Comparison of ENCODE assay signal across 8 cellular contexts in the genomic region with DNA sequence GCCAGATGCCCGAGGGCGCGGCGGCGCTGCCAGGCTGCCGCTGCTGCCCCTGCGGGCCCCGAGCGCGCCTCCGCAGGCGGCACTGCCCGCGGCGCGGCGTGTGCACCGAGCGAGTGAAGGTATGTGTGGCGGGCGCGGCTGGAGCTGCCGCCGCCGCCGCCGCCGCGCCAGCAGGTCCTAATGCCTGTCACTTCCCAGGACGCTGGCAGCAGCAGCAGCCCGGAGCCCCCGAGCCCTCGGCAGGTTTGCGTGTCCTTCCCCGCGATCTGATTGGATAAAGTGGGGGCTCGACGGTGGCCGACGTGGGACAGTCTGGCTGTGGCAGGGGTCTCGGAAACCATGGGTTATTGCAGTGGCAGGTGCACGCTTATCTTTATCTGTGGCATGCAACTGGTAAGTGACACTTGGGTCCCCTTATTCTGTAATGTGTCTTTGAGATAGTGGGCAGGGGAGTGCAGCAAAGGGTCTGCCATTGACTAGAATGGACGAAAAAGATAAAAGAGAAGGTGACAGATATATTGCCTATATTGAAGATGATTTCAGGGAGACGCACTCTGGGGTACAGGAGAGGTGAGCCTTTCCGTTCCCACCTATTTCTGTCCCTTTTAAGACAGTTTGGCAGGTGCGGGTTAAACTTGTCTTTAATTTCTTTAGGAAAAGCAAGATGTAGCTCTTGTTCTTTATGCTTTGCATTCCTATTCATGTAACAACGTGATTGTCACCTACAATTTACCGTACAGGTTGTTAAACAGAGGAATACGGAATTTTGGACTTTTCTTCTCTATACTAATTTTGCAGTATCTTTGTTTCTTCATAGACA. TPM values are rescaled to one million over a fixed set of nuclear protein-coding genes. Genes with fewer than 3 reads are reported as not detected.
A peak's percentile ranks its signal among the peaks of the same experiment; 100 is the strongest.
DNase-seq lines count a peak whose midpoint lies in the region; ATAC-seq and TF ChIP-seq lines count a peak whose summit lies in the region.

A gene (plus strand): TSS at position 4 of the 820 bp plus-strand sequence.

- no peak within 1 kb of the TSS for H3K27ac Mint-ChIP-seq in natural killer cell treated with Interleukin-12 subunit alpha and Interleukin-12 subunit beta and Interleukin-15 and Interleukin-18, amount 100 ng/mL, for 72 hours

- H4K8ac ChIP-seq in IMR-90 (ENCODE audit: low read depth in 2 of 2, low read length in 2 of 2): no peak within 1 kb of the TSS

- no peak within 1 kb of the TSS for H2AK5ac ChIP-seq in IMR-90 (ENCODE audit: low read depth, low read length)

- H3K9me1 ChIP-seq in IMR-90 (ENCODE audit: insufficient read depth, low read length): no peaks in the 10 kb centered on the region

- no peak within 1 kb of the TSS for H3K27ac ChIP-seq in IMR-90 (ENCODE audit: insufficient read depth, low read length)

- no peak within 1 kb of the TSS for H3K9ac ChIP-seq in IMR-90 (ENCODE audit: low read depth, low read length)

- BruUV-seq in IMR-90 (replicated peaks; lab: Mats Ljungman, UMichigan): no TSS peak

- H3K18ac ChIP-seq in IMR-90 (ENCODE audit: low read depth, low read length): no peak within 1 kb of the TSS

- TF ChIP-seq RAD21 in IMR-90 (IDR thresholded peaks at IDR 0.05; ENCODE audit: low read length): no peak

- no peaks in the 10 kb centered on the region for H3K79me1 ChIP-seq in IMR-90 (ENCODE audit: low read depth in 1 of 2, low read length in 2 of 2)

- H4K91ac ChIP-seq in IMR-90 (ENCODE audit: insufficient read depth, low read depth, low read length): no peak within 1 kb of the TSS

- no peak within 1 kb of the TSS for H2BK120ac ChIP-seq in IMR-90 (ENCODE audit: low read depth, low read length)

- peak; percentile 13 for ATAC-seq in IMR-90 (ENCODE audit: low read depth)
- peak; percentile 9 to 24 for ATAC-seq in natural killer cell treated with Interleukin-12 subunit alpha and Interleukin-12 subunit beta and Interleukin-15 and Interleukin-18, amount 100 ng/mL, for 72 hours

- H3K36me3 Mint-ChIP-seq in natural killer cell treated with Interleukin-12 subunit alpha and Interleukin-12 subunit beta and Interleukin-15 and Interleukin-18, amount 100 ng/mL, for 72 hours: peaks cover 10% of the 10 kb centered on the region

- H3K14ac ChIP-seq in IMR-90 (replicated peaks; ENCODE audit: low read depth, low read length): no peak within 1 kb of the TSS

- dilution Hi-C loops in IMR-90 (cut with HindIII; ENCODE audit: low sequenced_read_pairs, unreplicated experiment): no loop called here

- no peak within 1 kb of the TSS for H3K23ac ChIP-seq in IMR-90 (ENCODE audit: low read depth, low read length)

- no peak within 1 kb of the TSS for H2BK5ac ChIP-seq in IMR-90 (ENCODE audit: low read depth, low read length, poor library complexity, severe bottlenecking)

- no peak within 1 kb of the TSS for H3K4ac ChIP-seq in IMR-90 (ENCODE audit: low read depth, low read length)

- H3K4me2 ChIP-seq in IMR-90 (ENCODE audit: low read depth, low read length): peak within 1 kb of the TSS; percentile 62

- H2AFZ ChIP-seq in IMR-90 (replicated peaks; ENCODE audit: low read length, poor library complexity): peak within 1 kb of the TSS; percentile 71

- no peak within 1 kb of the TSS for H4K5ac ChIP-seq in IMR-90 (ENCODE audit: low read depth, low read length)

- H3K27me3 ChIP-seq in IMR-90 (ENCODE audit: control insufficient read depth, insufficient read depth, low read length): peaks cover 11% of the 10 kb centered on the region

- in situ Hi-C loops in IMR-90 (cut with MboI; ENCODE audit: low sequenced_read_pairs): loop anchor here (10.0 kb wide), 1 partner anchor 161 kb away; no protein-coding TSS in a partner anchor

- H3K9me3 ChIP-seq in IMR-90 (ENCODE audit: control insufficient read depth, insufficient read depth, low read length): no peaks in the 10 kb centered on the region

- H3K4me3 Mint-ChIP-seq in natural killer cell treated with Interleukin-12 subunit alpha and Interleukin-12 subunit beta and Interleukin-15 and Interleukin-18, amount 100 ng/mL, for 72 hours: peak within 1 kb of the TSS; percentile 68

- POLR2A ChIA-PET in IMR-90 (lab: Charles Lee; ENCODE audit: unreplicated experiment): no interaction called here

- TF ChIP-seq CTCF in GM20000 (IDR thresholded peaks at IDR 0.05; ENCODE audit: extremely low read depth, missing control alignments) (no peak), IMR-90 (conservative IDR thresholded peaks at IDR 0.05; ENCODE audit: low read depth, low read length) (no peak), fibroblast of pulmonary artery (IDR thresholded peaks at IDR 0.05; ENCODE audit: low read length, missing control alignments) (no peak)

- H3K56ac ChIP-seq in IMR-90 (ENCODE audit: extremely low read depth, insufficient read depth, low read length): no peak within 1 kb of the TSS

- no peaks in the 10 kb centered on the region for H3K9me3 Mint-ChIP-seq in natural killer cell treated with Interleukin-12 subunit alpha and Interleukin-12 subunit beta and Interleukin-15 and Interleukin-18, amount 100 ng/mL, for 72 hours

- H3K27me3 Mint-ChIP-seq in natural killer cell treated with Interleukin-12 subunit alpha and Interleukin-12 subunit beta and Interleukin-15 and Interleukin-18, amount 100 ng/mL, for 72 hours: peaks cover 19 to 31% of the 10 kb centered on the region in 2 donors

- H3K4me1 Mint-ChIP-seq in natural killer cell treated with Interleukin-12 subunit alpha and Interleukin-12 subunit beta and Interleukin-15 and Interleukin-18, amount 100 ng/mL, for 72 hours (ENCODE audit: low read depth in 2 of 2): peaks cover 0 to 10% of the 10 kb centered on the region in 2 donors

- peaks cover 2% of the 10 kb centered on the region; the same call in 1 of the 2 replicates for H3K4me1 ChIP-seq in IMR-90 (ENCODE audit: control insufficient read depth, insufficient read depth, low read length)

- H3K36me3 ChIP-seq in IMR-90 (ENCODE audit: control insufficient read depth, insufficient read depth, low read length): no peaks in the 10 kb centered on the region

- H3K4me3 ChIP-seq in IMR-90 (ENCODE audit: insufficient read depth, low read depth, low read length): peak within 1 kb of the TSS; percentile 37
- H3K4me3 ChIP-seq in fibroblast of pulmonary artery (replicated peaks; ENCODE audit: low read depth, low read length): peak within 1 kb of the TSS; percentile 46

- TF ChIP-seq POLR2A in IMR-90 (IDR thresholded peaks at IDR 0.05; ENCODE audit: low read depth, low read length): no peak

- H2BK20ac ChIP-seq in IMR-90 (ENCODE audit: low read depth, low read length): no peak within 1 kb of the TSS

- WGBS in IMR-90 (ENCODE audit: extremely low coverage in 2 of 2, insufficient read length in 1 of 2), 2 experiments: 1% methylated on average over 28 of the region's 49 CpGs; no CpG with 5 or more reads in 1 of the 2 experiments

- peak within 1 kb of the TSS; percentile 8 for H2AK9ac ChIP-seq in IMR-90 (replicated peaks; ENCODE audit: low read depth, low read length, poor library complexity)

- CTCF ChIA-PET in IMR-90 (lab: Yijun Ruan, JAX): no interaction called here

- DNase-seq in DMS 273 treated with DMSO at 0.1 percent for 48 hours (lab: John Stamatoyannopoulos, UW) (peak; percentile 8), GM20000 (ENCODE audit: low spot score) (peak; percentile 34), IMR-90 (no peak), UCSD-AML1 (lab: John Stamatoyannopoulos, UW; ENCODE audit: unreplicated experiment) (peak; percentile 9), fibroblast of pulmonary artery (ENCODE audit: low read depth) (no peak), LoVo (ENCODE audit: low spot score) (no peak), hepatic stellate cell (ENCODE audit: low spot score) (no peak)
- DNase-seq in natural killer cell treated with Interleukin-12 subunit alpha and Interleukin-12 subunit beta and Interleukin-15 and Interleukin-18, amount 100 ng/mL, for 72 hours (ENCODE audit: low spot score): no peak

- H4K20me1 ChIP-seq in IMR-90 (ENCODE audit: insufficient read depth, low read length): no peaks in the 10 kb centered on the region

- no peak within 1 kb of the TSS for H2BK15ac ChIP-seq in IMR-90 (ENCODE audit: low read depth, low read length)

- intact Hi-C loops in IMR-90 (cut with micrococcal nuclease): no loop called here

TF ChIP-seq in IMR-90, 13 proteins besides CTCF, POLR2A, EP300 and RAD21 (continues in another document):
- TF ChIP-seq, protein P1, sequence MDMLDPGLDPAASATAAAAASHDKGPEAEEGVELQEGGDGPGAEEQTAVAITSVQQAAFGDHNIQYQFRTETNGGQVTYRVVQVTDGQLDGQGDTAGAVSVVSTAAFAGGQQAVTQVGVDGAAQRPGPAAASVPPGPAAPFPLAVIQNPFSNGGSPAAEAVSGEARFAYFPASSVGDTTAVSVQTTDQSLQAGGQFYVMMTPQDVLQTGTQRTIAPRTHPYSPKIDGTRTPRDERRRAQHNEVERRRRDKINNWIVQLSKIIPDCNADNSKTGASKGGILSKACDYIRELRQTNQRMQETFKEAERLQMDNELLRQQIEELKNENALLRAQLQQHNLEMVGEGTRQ (IDR thresholded peaks at IDR 0.05; ENCODE audit: low read depth, low read length): no peak
- TF ChIP-seq MAZ (IDR thresholded peaks at IDR 0.05; ENCODE audit: borderline replicate concordance, low read depth, low read length) (no peak), RFX5 (IDR thresholded peaks at IDR 0.05; ENCODE audit: low read depth, low read length) (no peak), SMC3 (IDR thresholded peaks at IDR 0.05; ENCODE audit: low read depth, low read length) (no peak), MXI1 (IDR thresholded peaks at IDR 0.05; ENCODE audit: borderline replicate concordance, low read depth, low read length) (no peak), NFE2L2 (IDR thresholded peaks at IDR 0.05; ENCODE audit: low read depth, low read length) (no peak), RCOR1 (IDR thresholded peaks at IDR 0.05; ENCODE audit: insufficient replicate concordance, low read length) (no peak), BHLHE40 (IDR thresholded peaks at IDR 0.05; ENCODE audit: low read depth, low read length) (no peak), CHD1 (IDR thresholded peaks at IDR 0.05; ENCODE audit: low read depth, low read length) (no peak)
- TF ChIP-seq, protein P2, sequence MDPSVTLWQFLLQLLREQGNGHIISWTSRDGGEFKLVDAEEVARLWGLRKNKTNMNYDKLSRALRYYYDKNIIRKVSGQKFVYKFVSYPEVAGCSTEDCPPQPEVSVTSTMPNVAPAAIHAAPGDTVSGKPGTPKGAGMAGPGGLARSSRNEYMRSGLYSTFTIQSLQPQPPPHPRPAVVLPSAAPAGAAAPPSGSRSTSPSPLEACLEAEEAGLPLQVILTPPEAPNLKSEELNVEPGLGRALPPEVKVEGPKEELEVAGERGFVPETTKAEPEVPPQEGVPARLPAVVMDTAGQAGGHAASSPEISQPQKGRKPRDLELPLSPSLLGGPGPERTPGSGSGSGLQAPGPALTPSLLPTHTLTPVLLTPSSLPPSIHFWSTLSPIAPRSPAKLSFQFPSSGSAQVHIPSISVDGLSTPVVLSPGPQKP (IDR thresholded peaks at IDR 0.05; ENCODE audit: borderline replicate concordance, low read depth, low read length): no peak

RNA-seq across cellular contexts. Expression of the gene that starts here (rescaled TPM):
- not detected in 2 replicates for total RNA-seq in IMR-90 (2012; rRNA removed)
- polyA plus RNA-seq in IMR-90 (2012; rRNA removed): not detected in 2 replicates
- not detected in 2 replicates for polyA plus RNA-seq in IMR-90 (2012; cell fraction: cytosol; rRNA removed)
- polyA plus RNA-seq in IMR-90 (2012; cell fraction: nucleus; rRNA removed; ENCODE audit: low replicate concordance): not detected in 2 replicates
- total RNA-seq in natural killer cell treated with Interleukin-12 subunit alpha and Interleukin-12 subunit beta and Interleukin-15 and Interleukin-18, amount 100 ng/mL, for 72 hours: not detected

Comparison
In these comparisons a context has a peak if more than half of its experiments do, and no peak if none do; other contexts are left out.
1. Peak in ATAC-seq, H3K4me3 ChIP-seq and H3K4me2 ChIP-seq in IMR-90; RNA of the gene not detected or under 1 TPM.
2. Peak in ATAC-seq in natural killer cell treated with Interleukin-12 subunit alpha and Interleukin-12 subunit beta and Interleukin-15 and Interleukin-18, amount 100 ng/mL, for 72 hours; RNA of the gene not detected or under 1 TPM.
3. DNase-seq: peak in DMS 273 treated with DMSO at 0.1 percent for 48 hours (single experiment), GM20000 (single experiment) and UCSD-AML1 (single experiment); none in IMR-90 (single experiment), fibroblast of pulmonary artery (single experiment), natural killer cell treated with Interleukin-12 subunit alpha and Interleukin-12 subunit beta and Interleukin-15 and Interleukin-18, amount 100 ng/mL, for 72 hours (single experiment), LoVo (single experiment) and hepatic stellate cell (single experiment).